8 cellular contexts compared by ENCODE assay signal in genomic region chr3:171810278-171811058, GRCh38. TPM values are rescaled to one million over a fixed set of nuclear protein-coding genes. Genes with fewer than 3 reads are reported as not detected.
A peak's percentile ranks its signal among the peaks of the same experiment; 100 is the strongest.
DNase-seq lines count a peak whose midpoint lies in the region; ATAC-seq, FAIRE-seq and TF ChIP-seq lines count a peak whose summit lies in the region.

TSS of gene PLD1 (minus strand) at chr3:171810483. CDS start at chr3:171738051, 72,432 bp downstream.

- no peaks in the 10 kb centered on the region; a peak in 2 of 7 replicates for H3K4me1 ChIP-seq in H1 (replicated peaks in 1 of 4; ENCODE audit: control insufficient read depth in 3 of 4, insufficient read depth in 4 of 4, low read length in 3 of 4)
- peaks cover 0 to 7% of the 10 kb centered on the region in 2 donors for H3K4me1 ChIP-seq in lung (ENCODE audit: control insufficient read depth in 2 of 2, insufficient read depth in 2 of 2, low read length in 2 of 2)

- H3K4me3 ChIP-seq in H1 (ENCODE audit: extremely low read depth in 1 of 4, insufficient read depth in 2 of 4, low read depth in 3 of 4, low read length in 4 of 4): peak within 1 kb of the TSS; percentile 36 to 73 (median 62)
- H3K4me3 ChIP-seq in lung: peak within 1 kb of the TSS; percentile 23

- no peaks in the 10 kb centered on the region for H4K20me1 ChIP-seq in H1 (replicated peaks in 1 of 2; ENCODE audit: control insufficient read depth in 1 of 2, insufficient read depth in 2 of 2, low read length in 2 of 2)

- no peak for TF ChIP-seq CTCF in H1 (IDR thresholded peaks at IDR 0.05; ENCODE audit: control extremely low read depth in 1 of 3, insufficient read depth in 1 of 3, low read depth in 1 of 3, low read length in 3 of 3)
- no peak for TF ChIP-seq CTCF in lung (IDR thresholded peaks at IDR 0.05; ENCODE audit: control extremely low read depth, extremely low read depth)

- no peaks in the 10 kb centered on the region for H3K79me1 ChIP-seq in H1 (ENCODE audit: low read depth, low read length)

- H3K9ac ChIP-seq in H1 (replicated peaks in 1 of 4; ENCODE audit: extremely low read depth in 1 of 4, low read depth in 3 of 4, low read length in 3 of 4): no peak within 1 kb of the TSS; a peak in 1 of 7 replicates

- no peak for DNase-seq in activated CD4-positive, CD25-positive, alpha-beta regulatory T cell (lab: John Stamatoyannopoulos, UW)
- peak; percentile 75 for DNase-seq in NCI-H146 treated with DMSO at 0.1 percent for 48 hours (lab: John Stamatoyannopoulos, UW; ENCODE audit: unreplicated experiment)
- DNase-seq in activated CD4-positive, alpha-beta T cell treated with anti-CD3 and anti-CD28 coated beads, Interleukin-2, amount 50 U/mL, for 24 hours (ENCODE audit: low read depth in 1 of 2, low spot score in 1 of 2): peak; percentile 4
- peak in 1 of 2 experiments; percentile 78 for DNase-seq in H1 (ENCODE audit: low read depth in 1 of 2, low spot score in 2 of 2)
- DNase-seq in lung (ENCODE audit: low spot score): peak; percentile 84
- peak; percentile 23 for DNase-seq in stimulated activated CD8-positive, alpha-beta memory T cell treated with anti-CD3 and anti-CD28 coated beads, Interleukin-4, amount 100 ng/mL, for 24 hours (ENCODE audit: low read depth)

- H3K4ac ChIP-seq in H1 (replicated peaks; ENCODE audit: insufficient read length, low read depth, low read length): no peak within 1 kb of the TSS

- TF ChIP-seq RAD21 in H1 (IDR thresholded peaks at IDR 0.05 in 1 of 2, conservative IDR thresholded peaks at IDR 0.05 in 1 of 2; ENCODE audit: low read depth in 2 of 2, low read length in 2 of 2): no peak

- 11% methylated on average over 35 of the region's 58 CpGs; no CpG with 5 or more reads in 1 of the 2 experiments for WGBS in H1 (ENCODE audit: extremely low coverage in 1 of 2, insufficient coverage in 1 of 2, insufficient read length in 1 of 2, insufficient replicate concordance in 2 of 2, low coverage in 1 of 2, low lambda C conversion rate in 2 of 2, missing lambda C conversion rate in 1 of 2), 2 experiments
- WGBS in lung, 2 donors: 6 to 7% methylated on average over 53 to 58 of the region's 58 CpGs

- no peak within 1 kb of the TSS for H4K5ac ChIP-seq in H1 (ENCODE audit: insufficient read length, low read depth, low read length)

- no peak within 1 kb of the TSS; the same call in 1 of the 2 replicates for H2BK5ac ChIP-seq in H1 (ENCODE audit: low read depth, low read length)

- no peak within 1 kb of the TSS for H3K14ac ChIP-seq in H1 (ENCODE audit: insufficient read length)

- H3K27ac ChIP-seq in H1 (ENCODE audit: low read depth, low read length) (no peak within 1 kb of the TSS), lung (ENCODE audit: low read depth in 1 of 2, low read length in 1 of 2) (peak within 1 kb of the TSS; percentile 79 to 96)

- no peaks in the 10 kb centered on the region for H3K79me2 ChIP-seq in H1 (ENCODE audit: control insufficient read depth in 1 of 2, insufficient read depth in 2 of 2, low read length in 2 of 2)

- no peak within 1 kb of the TSS for H2BK12ac ChIP-seq in H1 (ENCODE audit: low read depth, low read length)

- POLR2A ChIA-PET in H1 (lab: Charles Lee; ENCODE audit: partially characterized antibody): interaction anchor here (1.4 kb wide), 1 partner anchor 12 kb away, joined by 4 read pairs; no protein-coding TSS in a partner anchor

- peak within 1 kb of the TSS; percentile 82 for H4K8ac ChIP-seq in H1 (ENCODE audit: extremely low read depth, insufficient read depth, low read length)

- TF ChIP-seq EP300 in H1 (IDR thresholded peaks at IDR 0.05; ENCODE audit: borderline replicate concordance in 1 of 2, low read depth in 2 of 2, low read length in 2 of 2): no peak

- H3K27me3 ChIP-seq in H1 (replicated peaks in 1 of 4; ENCODE audit: control insufficient read depth in 3 of 4, extremely low read depth in 1 of 4, insufficient read depth in 3 of 4, low read length in 3 of 4) (peaks cover 4 to 31% (median 23%) of the 10 kb centered on the region in 4 experiments), lung (ENCODE audit: control insufficient read depth, insufficient read depth) (no peaks in the 10 kb centered on the region)

- CTCF ChIA-PET in H1 (lab: Charles Lee; ENCODE audit: partially characterized antibody): interaction anchor here (1.4 to 1.7 kb wide), 3 partner anchors 20 to 26 kb away, joined by 3 to 7 read pairs (median 6); no protein-coding TSS in a partner anchor

- no peak within 1 kb of the TSS for H2BK20ac ChIP-seq in H1 (ENCODE audit: low read length)

- no peak within 1 kb of the TSS for H3K23ac ChIP-seq in H1 (ENCODE audit: insufficient read length)

- no peak within 1 kb of the TSS for H2BK120ac ChIP-seq in H1 (replicated peaks; ENCODE audit: low read depth, low read length)

- no peaks in the 10 kb centered on the region for H3K9me3 ChIP-seq in H1 (ENCODE audit: insufficient read depth in 2 of 2, low read depth in 1 of 2, low read length in 1 of 2)
- no peaks in the 10 kb centered on the region for H3K9me3 ChIP-seq in lung (ENCODE audit: control insufficient read depth in 2 of 2, insufficient read depth in 1 of 2, low read length in 1 of 2)

- no peak within 1 kb of the TSS for H3K56ac ChIP-seq in H1 (replicated peaks; ENCODE audit: insufficient read length, low read depth, low read length)

- peaks cover 7% of the 10 kb centered on the region; the same call in 1 of the 2 replicates for H3K23me2 ChIP-seq in H1 (ENCODE audit: low read depth, low read length)

- ATAC-seq in activated CD4-positive, CD25-positive, alpha-beta regulatory T cell treated with anti-CD3 and anti-CD28 coated beads, Interleukin-2, amount 50 U/mL, for 24 hours: peak; percentile 28 to 47
- ATAC-seq in HG02642 (IDR thresholded peaks at IDR 0.05; ENCODE audit: poor library complexity, unreplicated experiment) (peak; percentile 66), lung (ENCODE audit: insufficient read depth, low FRiP score) (peak; percentile 83)

- no peak within 1 kb of the TSS; the same call in 1 of the 2 replicates for H2BK15ac ChIP-seq in H1 (ENCODE audit: low read length)

- FAIRE-seq in H1 (lab: Jason Lieb, UNC): no peak

- no peak within 1 kb of the TSS for H4K91ac ChIP-seq in H1 (replicated peaks; ENCODE audit: insufficient read length, low read length)

- H3K36me3 ChIP-seq in H1 (ENCODE audit: control insufficient read depth in 2 of 4, insufficient read depth in 4 of 4, low read length in 3 of 4) (no peaks in the 10 kb centered on the region), lung (ENCODE audit: control insufficient read depth in 2 of 2, insufficient read depth in 2 of 2, low read length in 2 of 2) (no peaks in the 10 kb centered on the region)

- peak within 1 kb of the TSS; percentile 67 to 96 for H3K4me2 ChIP-seq in H1 (ENCODE audit: insufficient read depth in 1 of 2, low read depth in 2 of 2, low read length in 2 of 2)

- no peak for TF ChIP-seq POLR2A in H1 (IDR thresholded peaks at IDR 0.05; ENCODE audit: control extremely low read depth in 1 of 2, low read depth in 2 of 2, low read length in 2 of 2)

- no peak within 1 kb of the TSS for H2AK5ac ChIP-seq in H1 (ENCODE audit: low read depth, low read length)

- peak within 1 kb of the TSS; percentile 97 for H2AFZ ChIP-seq in H1 (ENCODE audit: low read length)

- peak within 1 kb of the TSS; percentile 24 for H3K18ac ChIP-seq in H1 (ENCODE audit: extremely low read depth, low read length)

TF ChIP-seq in H1, 55 proteins besides CTCF, POLR2A, EP300 and RAD21:
- peak; percentile 88 for TF ChIP-seq ASH2L (IDR thresholded peaks at IDR 0.05; ENCODE audit: low read length)
- peak; percentile 94 for TF ChIP-seq KDM4A (IDR thresholded peaks at IDR 0.05; ENCODE audit: low read depth, low read length, severe bottlenecking)
- no peak for TF ChIP-seq TEAD4 (IDR thresholded peaks at IDR 0.05; ENCODE audit: low read depth, low read length)
- no peak for TF ChIP-seq TCF12 (IDR thresholded peaks at IDR 0.05; ENCODE audit: low read depth, low read length)
- 0 out of 2 replicates have a peak, but pooled peaks have one; percentile 9 for TF ChIP-seq TAF1 (IDR thresholded peaks at IDR 0.05; ENCODE audit: low read depth, low read length)
- no peak for TF ChIP-seq CEBPB (IDR thresholded peaks at IDR 0.05; ENCODE audit: low read depth, low read length)
- TF ChIP-seq EZH2 (IDR thresholded peaks at IDR 0.05; ENCODE audit: low read depth, low read length, severe bottlenecking): peak; percentile 33
- TF ChIP-seq SP4 (IDR thresholded peaks at IDR 0.05; ENCODE audit: low read length): no peak
- peak; percentile 32; the same call in 1 of the 2 replicates for TF ChIP-seq SUZ12 (IDR thresholded peaks at IDR 0.05; ENCODE audit: low read length)
- no peak for TF ChIP-seq RXRA (IDR thresholded peaks at IDR 0.05; ENCODE audit: insufficient read depth, low read depth, low read length)
- TF ChIP-seq PHF8 (conservative IDR thresholded peaks at IDR 0.05; ENCODE audit: low read depth, low read length): 0 out of 2 replicates have a peak, but pooled peaks have one; percentile 42
- TF ChIP-seq NRF1 (IDR thresholded peaks at IDR 0.05; ENCODE audit: low read depth, low read length): no peak

RNA-seq across cellular contexts. Expression of gene PLD1, which starts in this region (rescaled TPM):
- 2.6 and 3.1 TPM in 2 replicates for total RNA-seq in H1 (2021; fragmentation: NEBNext Ultra II Directional; extraction: Animal tissue kit (Norgen Biotek cat#: 25700))
- polyA plus RNA-seq in H1 (2011; rRNA removed) (0.88 and 1.2 TPM in 2 replicates), lung (1 to 10 TPM; 3.1 to 6.9 TPM)
- 0.80 TPM for polyA plus RNA-seq in H1 (2011; cell fraction: cytosol; rRNA removed)
- polyA plus RNA-seq in H1 (2011; cell fraction: nucleus; rRNA removed): 0.80 TPM
- polyA plus RNA-seq in H1 (2012, experiment 1 of 2): 1.3 to 3.1 TPM (median 1.8 TPM) in 4 replicates
- polyA plus RNA-seq in H1 (2012, experiment 2 of 2): 0.29 TPM
- 1.3 TPM for polyA plus RNA-seq in H1 (2013, experiment 1 of 2)
- polyA plus RNA-seq in H1 (2013, experiment 2 of 2): 1.0 TPM
- polyA minus RNA-seq in H1 (2011; rRNA and poly(A)+ RNA removed): 3.3 and 3.5 TPM in 2 replicates
- 3.2 TPM for polyA minus RNA-seq in H1 (2011; cell fraction: cytosol; rRNA and poly(A)+ RNA removed)
- 4.8 TPM for polyA minus RNA-seq in H1 (2011; cell fraction: nucleus; rRNA and poly(A)+ RNA removed)
- total RNA-seq in lung: 10 to 100 TPM; 17.4 to 31.1 TPM

Comparison
In these comparisons a context has a peak if more than half of its experiments do, and no peak if none do; other contexts are left out.
1. DNase-seq: peak in NCI-H146 treated with DMSO at 0.1 percent for 48 hours (single experiment), activated CD4-positive, alpha-beta T cell treated with anti-CD3 and anti-CD28 coated beads, Interleukin-2, amount 50 U/mL, for 24 hours (2 of 2), lung (single experiment) and stimulated activated CD8-positive, alpha-beta memory T cell treated with anti-CD3 and anti-CD28 coated beads, Interleukin-4, amount 100 ng/mL, for 24 hours (single experiment); none in activated CD4-positive, CD25-positive, alpha-beta regulatory T cell (0 of 4).
2. Peak in every context shown above with its lines, with median percentiles within 50 percentile points of each other: ATAC-seq.